In genomic region chr3:165920984-165921383, GRCh38 we compare ENCODE assay signal across 24 cellular contexts.
"Had no signal": no experiment of that assay in that cellular context is flagged by ENCODE, and none has a peak within 500 bp of the region (broad histone marks: within the 10 kb centered on the region; RNA-seq: fewer than 3 reads in every experiment).

No MANE protein-coding gene starts in this region.

- DNase-seq: activated CD4-positive, alpha-beta memory T cell treated with anti-CD3 and anti-CD28 coated beads, Interleukin-2, amount 10 ng/mL, durations not matched to agents 7 days and 5 days; activated CD4-positive, alpha-beta T cell treated with anti-CD3 and anti-CD28 coated beads for 48 hours; activated CD8-positive, alpha-beta memory T cell treated with anti-CD3 and anti-CD28 coated beads, Interleukin-2, amount 50 U/mL, for 48 hours; activated gamma-delta T cell; activated naive CD4-positive, alpha-beta T cell treated with anti-CD3 and anti-CD28 coated beads, Interleukin-2, amount 10 ng/mL, durations not matched to agents 7 days and 5 days; activated naive CD8-positive, alpha-beta T cell treated with anti-CD3 and anti-CD28 coated beads, Interleukin-2, amount 10 ng/mL, durations not matched to agents 7 days and 5 days; activated T-cell treated with anti-CD3 and anti-CD28 coated beads, Interleukin-2, amount 50 U/mL, for 24 hours; cortex of kidney; foreskin fibroblast; heart left ventricle; hypothalamus; naive thymus-derived CD4-positive, alpha-beta T cell; stimulated activated CD4-positive, alpha-beta T cell treated with anti-CD3 and anti-CD28 coated beads, Interleukin-1b, Interleukin-23, amount 100 ng/mL, for 48 hours; stimulated activated naive CD4-positive, alpha-beta T cell; tibial artery had no signal

- H3K36me3 Mint-ChIP-seq: activated naive CD4-positive, alpha-beta T cell treated with anti-CD3 and anti-CD28 coated beads, Interleukin-2, amount 10 ng/mL, durations not matched to agents 7 days and 5 days; activated naive CD8-positive, alpha-beta T cell treated with anti-CD3 and anti-CD28 coated beads, Interleukin-2, amount 10 ng/mL, durations not matched to agents 7 days and 5 days; brain; mesothelial cell of epicardium; naive thymus-derived CD4-positive, alpha-beta T cell had no signal

- ATAC-seq: esophagus mucosa; heart left ventricle; naive thymus-derived CD4-positive, alpha-beta T cell had no signal

- H3K27ac Mint-ChIP-seq: activated CD4-positive, alpha-beta memory T cell treated with anti-CD3 and anti-CD28 coated beads, Interleukin-2, amount 10 ng/mL, durations not matched to agents 7 days and 5 days; activated naive CD4-positive, alpha-beta T cell treated with anti-CD3 and anti-CD28 coated beads, Interleukin-2, amount 10 ng/mL, durations not matched to agents 7 days and 5 days; activated naive CD8-positive, alpha-beta T cell treated with anti-CD3 and anti-CD28 coated beads, Interleukin-2, amount 10 ng/mL, durations not matched to agents 7 days and 5 days; activated T-cell treated with anti-CD3 and anti-CD28 coated beads, Interleukin-2, amount 50 U/mL, for 24 hours; brain; mesothelial cell of epicardium; naive thymus-derived CD4-positive, alpha-beta T cell had no signal

- H3K4me1 Mint-ChIP-seq: activated CD4-positive, alpha-beta memory T cell treated with anti-CD3 and anti-CD28 coated beads, Interleukin-2, amount 10 ng/mL, durations not matched to agents 7 days and 5 days; activated naive CD4-positive, alpha-beta T cell treated with anti-CD3 and anti-CD28 coated beads, Interleukin-2, amount 10 ng/mL, durations not matched to agents 7 days and 5 days; activated naive CD8-positive, alpha-beta T cell treated with anti-CD3 and anti-CD28 coated beads, Interleukin-2, amount 10 ng/mL, durations not matched to agents 7 days and 5 days; brain; naive thymus-derived CD4-positive, alpha-beta T cell; neural crest cell had no signal

- H3K4me3 Mint-ChIP-seq: activated CD4-positive, alpha-beta memory T cell treated with anti-CD3 and anti-CD28 coated beads, Interleukin-2, amount 10 ng/mL, durations not matched to agents 7 days and 5 days; activated naive CD4-positive, alpha-beta T cell treated with anti-CD3 and anti-CD28 coated beads, Interleukin-2, amount 10 ng/mL, durations not matched to agents 7 days and 5 days; activated naive CD8-positive, alpha-beta T cell treated with anti-CD3 and anti-CD28 coated beads, Interleukin-2, amount 10 ng/mL, durations not matched to agents 7 days and 5 days; activated T-cell treated with anti-CD3 and anti-CD28 coated beads, Interleukin-2, amount 50 U/mL, for 24 hours; brain; mesothelial cell of epicardium; naive thymus-derived CD4-positive, alpha-beta T cell; neural crest cell had no signal

- H3K4me1 ChIP-seq: ascending aorta, heart left ventricle, right atrium auricular region, suprapubic skin, tibial artery had no signal

- H3K36me3 ChIP-seq: ascending aorta, cardiac muscle cell, heart left ventricle, right atrium auricular region, suprapubic skin, tibial artery had no signal

- H3K27ac ChIP-seq: ascending aorta, cardiac muscle cell, heart left ventricle, right atrium auricular region, suprapubic skin, tibial artery had no signal

- H3K4me3 ChIP-seq: ascending aorta, cardiac muscle cell, heart left ventricle, right atrium auricular region, smooth muscle cell, suprapubic skin, tibial artery had no signal

- H3K27me3 ChIP-seq: ascending aorta, cardiac muscle cell, heart left ventricle, right atrium auricular region, suprapubic skin, tibial artery had no signal

- H3K27me3 Mint-ChIP-seq: activated CD4-positive, alpha-beta memory T cell treated with anti-CD3 and anti-CD28 coated beads, Interleukin-2, amount 10 ng/mL, durations not matched to agents 7 days and 5 days; activated naive CD4-positive, alpha-beta T cell treated with anti-CD3 and anti-CD28 coated beads, Interleukin-2, amount 10 ng/mL, durations not matched to agents 7 days and 5 days; activated naive CD8-positive, alpha-beta T cell treated with anti-CD3 and anti-CD28 coated beads, Interleukin-2, amount 10 ng/mL, durations not matched to agents 7 days and 5 days; activated T-cell treated with anti-CD3 and anti-CD28 coated beads, Interleukin-2, amount 50 U/mL, for 24 hours; naive thymus-derived CD4-positive, alpha-beta T cell had no signal

- H3K4me2 ChIP-seq: smooth muscle cell had no signal
